ENCODE assay signal across 14 cellular contexts in the genomic region with DNA sequence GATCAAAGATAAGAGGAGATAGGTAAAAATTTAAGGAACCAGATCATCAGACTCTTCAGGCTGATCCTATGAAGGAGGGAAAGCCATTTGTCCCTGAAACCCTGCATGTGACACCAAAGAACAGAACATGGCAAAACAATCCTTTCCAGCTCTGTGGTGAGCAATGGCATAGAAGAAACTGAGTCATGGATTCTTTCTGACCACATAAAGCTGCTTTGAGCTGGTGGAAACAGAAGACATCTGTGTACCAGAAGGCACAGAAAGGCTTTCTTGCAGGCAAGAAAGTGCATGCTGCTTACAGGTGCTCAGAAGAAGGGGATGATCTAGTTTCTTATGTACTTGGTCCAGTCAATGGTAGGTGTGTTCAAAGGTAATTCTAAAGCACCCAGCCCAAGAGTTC. TPM values are rescaled to one million over a fixed set of nuclear protein-coding genes. Genes with fewer than 3 reads are reported as not detected.
DNase-seq lines count a peak whose midpoint lies in the region; ATAC-seq and TF ChIP-seq lines count a peak whose summit lies in the region.
"Had no signal": no experiment of that assay in that cellular context is flagged by ENCODE, and none has a peak within 500 bp of the region (broad histone marks: within the 10 kb centered on the region; RNA-seq: fewer than 3 reads in every experiment).

No MANE protein-coding gene starts in this region.

- H3K79me2 ChIP-seq in mammary epithelial cell (ENCODE audit: insufficient read depth, low read length): no peaks in the 10 kb centered on the region

- TF ChIP-seq POLR2A in uterus (IDR thresholded peaks at IDR 0.05): no peak

- H3K9me3 ChIP-seq in mammary epithelial cell (replicated peaks; ENCODE audit: insufficient read depth, low read length) (no peaks in the 10 kb centered on the region), left lung (no peaks in the 10 kb centered on the region), uterus (no peaks in the 10 kb centered on the region), psoas muscle (no peaks in the 10 kb centered on the region)
- H3K9me3 ChIP-seq: adrenal gland had no signal

- DNase-seq in activated CD4-positive, CD25-positive, alpha-beta regulatory T cell treated with anti-CD3 and anti-CD28 coated beads, Interleukin-2, amount 50 U/mL, for 72 hours: no peak
- DNase-seq in HFF-Myc (ENCODE audit: extremely low read depth, low read depth): peak; percentile 79
- DNase-seq in mammary epithelial cell: peak; percentile 84
- DNase-seq in left lung: no peak
- no peak for DNase-seq in uterus
- DNase-seq in SK-N-DZ (ENCODE audit: low spot score): no peak
- DNase-seq in psoas muscle: no peak
- DNase-seq: activated CD8-positive, alpha-beta memory T cell treated with anti-CD3 and anti-CD28 coated beads for 24 hours; adrenal gland; DMS79; NCI-H1694 treated with DMSO at 0.1 percent for 48 hours; NK-92 treated with Interleukin-12 subunit alpha and Interleukin-12 subunit beta, amount 100 ng/mL, for 24 hours; right cardiac atrium had no signal

- H2AFZ ChIP-seq in mammary epithelial cell (ENCODE audit: low read depth, low read length): no peak overlapping the region

- peak; percentile 53 to 66 for ATAC-seq in activated CD4-positive, CD25-positive, alpha-beta regulatory T cell treated with anti-CD3 and anti-CD28 coated beads, Interleukin-2, amount 50 U/mL, for 24 hours
- ATAC-seq in left lung (peak; percentile 20), psoas muscle (no peak)
- ATAC-seq: right cardiac atrium had no signal

- H3K4me2 ChIP-seq in mammary epithelial cell (ENCODE audit: insufficient read depth, low read depth, low read length): no peak overlapping the region

- H3K9ac ChIP-seq in mammary epithelial cell (ENCODE audit: insufficient read depth, low read length): no peak overlapping the region

- TF ChIP-seq CTCF in HFF-Myc (IDR thresholded peaks at IDR 0.05; ENCODE audit: low read depth, low read length, missing control alignments): no peak
- no peak for TF ChIP-seq CTCF in mammary epithelial cell (conservative IDR thresholded peaks at IDR 0.05 in 1 of 2, IDR thresholded peaks at IDR 0.05 in 1 of 2; ENCODE audit: extremely low read depth in 1 of 2, insufficient read depth in 1 of 2, low read depth in 1 of 2, low read length in 2 of 2)
- TF ChIP-seq CTCF in left lung (IDR thresholded peaks at IDR 0.05): no peak
- TF ChIP-seq CTCF in uterus (IDR thresholded peaks at IDR 0.05): no peak
- no peak for TF ChIP-seq CTCF in psoas muscle (IDR thresholded peaks at IDR 0.05)

- in situ Hi-C loops in mammary epithelial cell (cut with MboI; ENCODE audit: low sequenced_read_pairs in 2 of 2): no loop called here

- H3K4me3 ChIP-seq in HFF-Myc (replicated peaks; ENCODE audit: low read depth, low read length) (no peak overlapping the region), mammary epithelial cell (replicated peaks in 1 of 3; ENCODE audit: insufficient read depth in 1 of 3, low read depth in 2 of 3, low read length in 3 of 3) (no peak overlapping the region), left lung (no peak overlapping the region), uterus (no peak overlapping the region), psoas muscle (no peak overlapping the region)
- H3K4me3 ChIP-seq: adrenal gland had no signal

- no peaks in the 10 kb centered on the region for H3K36me3 ChIP-seq in mammary epithelial cell (ENCODE audit: insufficient read depth, low read length)
- H3K36me3 ChIP-seq in left lung: no peaks in the 10 kb centered on the region
- H3K36me3 ChIP-seq in uterus: no peaks in the 10 kb centered on the region
- no peaks in the 10 kb centered on the region for H3K36me3 ChIP-seq in psoas muscle (ENCODE audit: insufficient read depth in 1 of 2, low read depth in 1 of 2)
- H3K36me3 ChIP-seq: adrenal gland had no signal

- H4K20me1 ChIP-seq in mammary epithelial cell (ENCODE audit: insufficient read depth, low read length): no peaks in the 10 kb centered on the region

- H3K27ac ChIP-seq in mammary epithelial cell (ENCODE audit: insufficient read depth, low read depth, low read length): no peak overlapping the region
- no peak overlapping the region for H3K27ac ChIP-seq in left lung
- no peak overlapping the region for H3K27ac ChIP-seq in uterus
- no peak overlapping the region for H3K27ac ChIP-seq in psoas muscle
- H3K27ac ChIP-seq: adrenal gland had no signal

- H3K4me1 ChIP-seq in mammary epithelial cell (ENCODE audit: insufficient read depth, low read length) (peaks cover 14% of the 10 kb centered on the region), left lung (peaks cover 4 to 7% of the 10 kb centered on the region in 2 donors), uterus (no peaks in the 10 kb centered on the region), psoas muscle (peaks cover 19% of the 10 kb centered on the region)
- H3K4me1 ChIP-seq: adrenal gland had no signal

- H3K27me3 ChIP-seq in mammary epithelial cell (ENCODE audit: insufficient read depth, low read length) (no peaks in the 10 kb centered on the region), left lung (no peaks in the 10 kb centered on the region), uterus (no peaks in the 10 kb centered on the region), psoas muscle (ENCODE audit: insufficient read depth in 3 of 3, low read length in 2 of 3) (no peaks in the 10 kb centered on the region)
- H3K27me3 ChIP-seq: adrenal gland had no signal

- dilution Hi-C loops in mammary epithelial cell (cut with HindIII; ENCODE audit: low sequenced_read_pairs): no loop called here

- BruUV-seq in mammary epithelial cell (replicated peaks; lab: Mats Ljungman, UMichigan): no TSS peak

- intact Hi-C loops in mammary epithelial cell (cut with micrococcal nuclease) (no loop called here), left lung (cut with DNase I) (loop anchor here in 1 of 2 donors (5.0 kb wide), 1 partner anchor 220 kb away; no protein-coding TSS in a partner anchor), uterus (cut with DNase I; ENCODE audit: low total_unique reads) (no loop called here), psoas muscle (cut with DNase I) (no loop called here)

- CTCF ChIA-PET in mammary epithelial cell (lab: Charles Lee; ENCODE audit: low non-redundant PET): no interaction called here

RNA-seq across cellular contexts. Expression of gene APOA1, which starts 45.0 kb away (rescaled TPM):
- total RNA-seq in mammary epithelial cell: not detected
- 0.06 TPM for polyA plus RNA-seq in mammary epithelial cell
- not detected for polyA minus RNA-seq in mammary epithelial cell
- under 1 TPM; 0.50 to 0.90 TPM for total RNA-seq in left lung
- 1 to 10 TPM in 2 of 4 donors, not detected in 2; 2.2 to 3.5 TPM for total RNA-seq in uterus
- 0.28 and 1.0 TPM in 2 replicates for polyA plus RNA-seq in SK-N-DZ (2014; cell fraction: cytosol; rRNA removed)
- polyA plus RNA-seq in SK-N-DZ (2014; cell fraction: nucleus; rRNA removed): 1.5 TPM in 1 of 2 replicates, not detected in the other
- under 1 TPM in 3 of 4 donors, not detected in 1; 0.30 to 0.58 (median 0.30) TPM for total RNA-seq in psoas muscle
- polyA plus RNA-seq in psoas muscle: 1 to 10 TPM in 1 of 3 donors, under 1 TPM in 2; 0.44 to 4.9 (median 0.46) TPM

RNA-seq across cellular contexts. Expression of gene APOC3, which starts 52.7 kb away (rescaled TPM):
- total RNA-seq in mammary epithelial cell (not detected), left lung (not detected), uterus (1 to 10 TPM in 1 of 4 donors, not detected in 3; 1.2 TPM), psoas muscle (under 1 TPM in 1 of 4 donors, not detected in 3; 0.46 TPM)
- polyA plus RNA-seq in mammary epithelial cell (not detected), psoas muscle (1 to 10 TPM in 1 of 3 donors, under 1 TPM in 1, not detected in 1; 0.26 to 2.2 TPM)
- polyA minus RNA-seq in mammary epithelial cell: not detected
- not detected in 2 replicates for polyA plus RNA-seq in SK-N-DZ (2014; cell fraction: cytosol; rRNA removed)
- not detected in 2 replicates for polyA plus RNA-seq in SK-N-DZ (2014; cell fraction: nucleus; rRNA removed)
- polyA plus RNA-seq: right cardiac atrium had no signal

RNA-seq across cellular contexts. Expression of gene APOA4, which starts 59.3 kb away (rescaled TPM):
- not detected for total RNA-seq in mammary epithelial cell
- polyA plus RNA-seq in mammary epithelial cell: not detected
- not detected for polyA minus RNA-seq in mammary epithelial cell
- not detected for total RNA-seq in left lung
- not detected for total RNA-seq in uterus
- not detected in 2 replicates for polyA plus RNA-seq in SK-N-DZ (2014; cell fraction: cytosol; rRNA removed)
- not detected in 2 replicates for polyA plus RNA-seq in SK-N-DZ (2014; cell fraction: nucleus; rRNA removed)
- under 1 TPM in 1 of 4 donors, not detected in 3; 0.50 TPM for total RNA-seq in psoas muscle
- polyA plus RNA-seq in psoas muscle: 1 to 10 TPM in 1 of 3 donors, under 1 TPM in 1, not detected in 1; 0.44 to 6.0 TPM
- total RNA-seq: adrenal gland, right cardiac atrium had no signal

Comparison
In these comparisons a context has a peak if more than half of its experiments do, and no peak if none do; other contexts are left out.
1. ATAC-seq: peak in activated CD4-positive, CD25-positive, alpha-beta regulatory T cell treated with anti-CD3 and anti-CD28 coated beads, Interleukin-2, amount 50 U/mL, for 24 hours (2 of 2) and left lung (single experiment); none in psoas muscle (0 of 4).
2. DNase-seq: peak in HFF-Myc (single experiment) and mammary epithelial cell (single experiment); none in activated CD4-positive, CD25-positive, alpha-beta regulatory T cell treated with anti-CD3 and anti-CD28 coated beads, Interleukin-2, amount 50 U/mL, for 72 hours (single experiment), left lung (0 of 2), uterus (0 of 2), SK-N-DZ (single experiment) and psoas muscle (0 of 2).